In the genomic region with DNA sequence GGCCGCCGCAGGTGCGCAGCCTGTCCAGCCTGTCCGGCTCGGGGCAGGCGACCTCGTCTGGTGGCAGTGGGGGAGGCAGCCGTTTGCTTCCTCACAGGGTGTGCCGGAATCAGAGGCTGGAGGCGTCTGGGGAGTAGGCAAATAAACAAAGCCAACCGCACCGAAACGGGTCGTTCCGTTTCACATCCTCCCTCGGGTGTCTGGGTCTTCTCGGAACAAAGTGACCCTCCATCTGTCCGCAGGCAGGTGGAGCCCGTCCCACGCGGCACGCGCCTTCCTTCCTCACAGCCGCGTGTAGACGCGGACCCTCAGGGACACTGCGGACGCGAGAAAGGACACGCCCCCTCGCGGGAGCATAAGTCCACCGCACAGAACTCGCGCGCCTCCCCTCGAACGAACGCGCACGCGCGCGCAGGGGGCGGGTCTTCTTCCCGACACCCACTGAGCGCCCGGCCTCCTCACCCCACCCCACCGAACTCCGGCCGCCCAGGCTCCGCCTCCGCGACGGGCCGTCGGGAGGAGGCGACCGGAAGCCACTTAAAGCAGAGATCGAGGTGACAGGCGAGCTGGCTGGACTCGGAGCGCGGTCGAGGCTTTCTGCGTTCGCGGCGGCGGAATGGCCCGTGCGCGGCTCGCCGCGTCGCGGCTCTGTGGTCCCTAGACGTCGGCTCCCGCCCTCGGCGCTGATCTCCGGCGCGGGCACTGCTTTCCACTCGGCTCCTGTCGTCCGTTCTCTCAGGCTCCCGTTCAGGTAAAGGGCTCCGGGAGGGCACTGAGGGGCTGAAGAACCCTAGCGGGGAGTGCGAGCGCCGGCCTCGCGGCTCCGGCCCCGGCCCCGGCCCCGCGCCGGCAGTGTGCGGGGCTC, we compare ENCODE assay signal across 8 cellular contexts. TPM values are rescaled to one million over a fixed set of nuclear protein-coding genes. Genes with fewer than 3 reads are reported as not detected.
DNase-seq lines count a peak whose midpoint lies in the region; ATAC-seq and TF ChIP-seq lines count a peak whose summit lies in the region.

A gene with protein sequence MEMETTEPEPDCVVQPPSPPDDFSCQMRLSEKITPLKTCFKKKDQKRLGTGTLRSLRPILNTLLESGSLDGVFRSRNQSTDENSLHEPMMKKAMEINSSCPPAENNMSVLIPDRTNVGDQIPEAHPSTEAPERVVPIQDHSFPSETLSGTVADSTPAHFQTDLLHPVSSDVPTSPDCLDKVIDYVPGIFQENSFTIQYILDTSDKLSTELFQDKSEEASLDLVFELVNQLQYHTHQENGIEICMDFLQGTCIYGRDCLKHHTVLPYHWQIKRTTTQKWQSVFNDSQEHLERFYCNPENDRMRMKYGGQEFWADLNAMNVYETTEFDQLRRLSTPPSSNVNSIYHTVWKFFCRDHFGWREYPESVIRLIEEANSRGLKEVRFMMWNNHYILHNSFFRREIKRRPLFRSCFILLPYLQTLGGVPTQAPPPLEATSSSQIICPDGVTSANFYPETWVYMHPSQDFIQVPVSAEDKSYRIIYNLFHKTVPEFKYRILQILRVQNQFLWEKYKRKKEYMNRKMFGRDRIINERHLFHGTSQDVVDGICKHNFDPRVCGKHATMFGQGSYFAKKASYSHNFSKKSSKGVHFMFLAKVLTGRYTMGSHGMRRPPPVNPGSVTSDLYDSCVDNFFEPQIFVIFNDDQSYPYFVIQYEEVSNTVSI (plus strand): TSS at position 545 of the 865 bp plus-strand sequence. CDS start 3,108 bp downstream, outside the sequence.

- H3K36me3 Mint-ChIP-seq in CD4-positive, alpha-beta memory T cell = peaks cover 12 to 39% of the 10 kb centered on the region in 2 donors
- H3K36me3 Mint-ChIP-seq in activated CD4-positive, alpha-beta memory T cell treated with anti-CD3 and anti-CD28 coated beads, Interleukin-2, amount 10 ng/mL, durations not matched to agents 7 days and 5 days (ENCODE audit: low read depth) = peaks cover 40% of the 10 kb centered on the region

- H3K27ac ChIP-seq in CD4-positive, alpha-beta memory T cell (ENCODE audit: low read depth, low read length) = peak within 1 kb of the TSS; percentile 94
- H3K27ac ChIP-seq in duodenal mucosa (ENCODE audit: low read depth, low read length) = peak within 1 kb of the TSS; percentile 97

- peak in 1 of 2 donors; percentile 87 for TF ChIP-seq POLR2A in lower leg skin (IDR thresholded peaks at IDR 0.05)

- H3K27me3 ChIP-seq in CD4-positive, alpha-beta memory T cell (ENCODE audit: insufficient read depth, low read length) = no peaks in the 10 kb centered on the region
- no peaks in the 10 kb centered on the region for H3K27me3 ChIP-seq in duodenal mucosa (ENCODE audit: control insufficient read depth in 1 of 2, insufficient read depth in 2 of 2, low read length in 2 of 2)

- H3K27ac Mint-ChIP-seq in CD4-positive, alpha-beta memory T cell = peak within 1 kb of the TSS; percentile 95 to 100 (median 99)
- H3K27ac Mint-ChIP-seq in activated CD4-positive, alpha-beta memory T cell treated with anti-CD3 and anti-CD28 coated beads, Interleukin-2, amount 10 ng/mL, durations not matched to agents 7 days and 5 days = peak within 1 kb of the TSS; percentile 96

- H3K4me3 Mint-ChIP-seq in CD4-positive, alpha-beta memory T cell = peak within 1 kb of the TSS; percentile 93 to 99 (median 96)
- peak within 1 kb of the TSS; percentile 86 for H3K4me3 Mint-ChIP-seq in activated CD4-positive, alpha-beta memory T cell treated with anti-CD3 and anti-CD28 coated beads, Interleukin-2, amount 10 ng/mL, durations not matched to agents 7 days and 5 days

- peaks cover 32 to 46% (median 37%) of the 10 kb centered on the region in 4 donors for H3K4me1 Mint-ChIP-seq in CD4-positive, alpha-beta memory T cell
- H3K4me1 Mint-ChIP-seq in activated CD4-positive, alpha-beta memory T cell treated with anti-CD3 and anti-CD28 coated beads, Interleukin-2, amount 10 ng/mL, durations not matched to agents 7 days and 5 days = peaks cover 47% of the 10 kb centered on the region

- CTCF ChIA-PET in CD4-positive, alpha-beta memory T cell (lab: Charles Lee; ENCODE audit: partially characterized antibody) = interaction anchor here (0.7 to 10.0 kb wide), 32 partner anchors 8 to 523 kb away, joined by 3 to 49 read pairs (median 4); a partner anchor contains a TSS
- CTCF ChIA-PET in activated CD4-positive, alpha-beta memory T cell treated with anti-CD3 and anti-CD28 coated beads, Interleukin-2, amount 10 ng/mL, durations not matched to agents 7 days and 5 days (lab: Charles Lee) = interaction anchor here (0.6 to 6.2 kb wide), 35 partner anchors 9 to 822 kb away, joined by 3 to 39 read pairs (median 5); a partner anchor contains a TSS

- H3K9ac ChIP-seq in duodenal mucosa (ENCODE audit: low read depth in 1 of 2, low read length in 2 of 2) = peak within 1 kb of the TSS; percentile 85 to 90

- H3K4me3 ChIP-seq in CD4-positive, alpha-beta memory T cell (ENCODE audit: low read length in 2 of 2) = peak within 1 kb of the TSS; percentile 76 to 91
- peak within 1 kb of the TSS; percentile 84 to 86 for H3K4me3 ChIP-seq in duodenal mucosa (ENCODE audit: low read depth in 1 of 2, low read length in 2 of 2)
- peak within 1 kb of the TSS; percentile 92 for H3K4me3 ChIP-seq in lower leg skin (ENCODE audit: low read depth, poor library complexity, severe bottlenecking)

- peaks cover 0 to 2% (median 0%) of the 10 kb centered on the region in 8 donors for H3K9me3 Mint-ChIP-seq in CD4-positive, alpha-beta memory T cell
- H3K9me3 Mint-ChIP-seq in activated CD4-positive, alpha-beta memory T cell treated with anti-CD3 and anti-CD28 coated beads, Interleukin-2, amount 10 ng/mL, durations not matched to agents 7 days and 5 days = no peaks in the 10 kb centered on the region

- peaks cover 43% of the 10 kb centered on the region for H3K4me1 ChIP-seq in CD4-positive, alpha-beta memory T cell (ENCODE audit: insufficient read depth, low read length)
- H3K4me1 ChIP-seq in duodenal mucosa (ENCODE audit: control insufficient read depth in 1 of 2, insufficient read depth in 2 of 2, low read length in 2 of 2) = peaks cover 28 to 32% of the 10 kb centered on the region in 2 donors

- TF ChIP-seq CTCF in lower leg skin (IDR thresholded peaks at IDR 0.05) = peak in 1 of 3 donors; percentile 76

- H3K36me3 ChIP-seq in CD4-positive, alpha-beta memory T cell (ENCODE audit: insufficient read depth, low read length) = peaks cover 8% of the 10 kb centered on the region
- peaks cover 8 to 16% of the 10 kb centered on the region in 2 donors for H3K36me3 ChIP-seq in duodenal mucosa (ENCODE audit: control insufficient read depth in 1 of 2, insufficient read depth in 2 of 2, low read length in 2 of 2)

- intact Hi-C loops in CD4-positive, alpha-beta memory T cell (cut with micrococcal nuclease) = loop anchor here (1.0 to 10.0 kb wide), 13 partner anchors 10 to 819 kb away; a partner anchor contains a TSS
- intact Hi-C loops in lower leg skin (cut with DNase I; ENCODE audit: low total_unique reads) = loop anchor here (2.0 to 10.0 kb wide), 3 partner anchors 143 to 461 kb away; no protein-coding TSS in a partner anchor

- no peaks in the 10 kb centered on the region for H3K27me3 Mint-ChIP-seq in CD4-positive, alpha-beta memory T cell
- H3K27me3 Mint-ChIP-seq in activated CD4-positive, alpha-beta memory T cell treated with anti-CD3 and anti-CD28 coated beads, Interleukin-2, amount 10 ng/mL, durations not matched to agents 7 days and 5 days = no peaks in the 10 kb centered on the region

- ATAC-seq in GM19452 (IDR thresholded peaks at IDR 0.05; ENCODE audit: unreplicated experiment) = peak; percentile 78

- POLR2A ChIA-PET in CD4-positive, alpha-beta memory T cell (lab: Charles Lee; ENCODE audit: partially characterized antibody) = interaction anchor here (0.8 to 8.9 kb wide), 31 partner anchors 8 to 501 kb away, joined by 3 to 140 read pairs (median 9); a partner anchor contains a TSS
- POLR2A ChIA-PET in activated CD4-positive, alpha-beta memory T cell treated with anti-CD3 and anti-CD28 coated beads, Interleukin-2, amount 10 ng/mL, durations not matched to agents 7 days and 5 days (lab: Charles Lee) = interaction anchor here (0.6 to 10.5 kb wide), 32 partner anchors 8 to 521 kb away, joined by 3 to 162 read pairs (median 7); a partner anchor contains a TSS

- WGBS in lower leg skin, 2 donors = 0% methylated on average over 57 to 70 of the region's 105 CpGs

- H3K9me3 ChIP-seq in CD4-positive, alpha-beta memory T cell (ENCODE audit: control insufficient read depth in 1 of 2, low read length in 2 of 2) = no peaks in the 10 kb centered on the region
- no peaks in the 10 kb centered on the region for H3K9me3 ChIP-seq in duodenal mucosa (ENCODE audit: control insufficient read depth in 1 of 2, low read length in 2 of 2)

- DNase-seq in CD4-positive, alpha-beta memory T cell = peak; percentile 97 to 100 (median 99)
- DNase-seq in HK-2 (ENCODE audit: unreplicated experiment) (peak; percentile 100), NCI-H82 treated with DMSO at 0.1 percent for 48 hours (lab: John Stamatoyannopoulos, UW; ENCODE audit: unreplicated experiment) (peak; percentile 91), lower leg skin (ENCODE audit: low spot score in 2 of 2) (peak; percentile 99 to 100)
- peak; percentile 99 for DNase-seq in activated CD4-positive, alpha-beta memory T cell treated with anti-CD3 and anti-CD28 coated beads, Interleukin-2, amount 10 ng/mL, durations not matched to agents 7 days and 5 days
- DNase-seq in stimulated activated CD4-positive, alpha-beta T cell treated with anti-CD3 and anti-CD28 coated beads, Interleukin-4, amount 100 ng/mL, for 48 hours (ENCODE audit: low read depth in 2 of 2) = peak; percentile 97

RNA-seq across cellular contexts. Expression of the gene that starts here (rescaled TPM):
- total RNA-seq in CD4-positive, alpha-beta memory T cell = 100 to 1,000 TPM; 108 to 119 TPM
- polyA plus RNA-seq in CD4-positive, alpha-beta memory T cell = 10 to 100 TPM; 15.1 to 28.1 TPM
- 10 to 100 TPM; 64.7 to 73.8 TPM for total RNA-seq in activated CD4-positive, alpha-beta memory T cell treated with anti-CD3 and anti-CD28 coated beads, Interleukin-2, amount 10 ng/mL, durations not matched to agents 7 days and 5 days
- 10 to 100 TPM; 59.1 to 70.3 (median 68.5) TPM for total RNA-seq in lower leg skin

Comparison
In these comparisons a context has a peak if more than half of its experiments do, and no peak if none do; other contexts are left out.
1. Peak in every context shown above with its lines: DNase-seq, ATAC-seq, H3K4me3 ChIP-seq and H3K27ac ChIP-seq.